Comparison of ENCODE assay signal across 10 cellular contexts in the genomic region with DNA sequence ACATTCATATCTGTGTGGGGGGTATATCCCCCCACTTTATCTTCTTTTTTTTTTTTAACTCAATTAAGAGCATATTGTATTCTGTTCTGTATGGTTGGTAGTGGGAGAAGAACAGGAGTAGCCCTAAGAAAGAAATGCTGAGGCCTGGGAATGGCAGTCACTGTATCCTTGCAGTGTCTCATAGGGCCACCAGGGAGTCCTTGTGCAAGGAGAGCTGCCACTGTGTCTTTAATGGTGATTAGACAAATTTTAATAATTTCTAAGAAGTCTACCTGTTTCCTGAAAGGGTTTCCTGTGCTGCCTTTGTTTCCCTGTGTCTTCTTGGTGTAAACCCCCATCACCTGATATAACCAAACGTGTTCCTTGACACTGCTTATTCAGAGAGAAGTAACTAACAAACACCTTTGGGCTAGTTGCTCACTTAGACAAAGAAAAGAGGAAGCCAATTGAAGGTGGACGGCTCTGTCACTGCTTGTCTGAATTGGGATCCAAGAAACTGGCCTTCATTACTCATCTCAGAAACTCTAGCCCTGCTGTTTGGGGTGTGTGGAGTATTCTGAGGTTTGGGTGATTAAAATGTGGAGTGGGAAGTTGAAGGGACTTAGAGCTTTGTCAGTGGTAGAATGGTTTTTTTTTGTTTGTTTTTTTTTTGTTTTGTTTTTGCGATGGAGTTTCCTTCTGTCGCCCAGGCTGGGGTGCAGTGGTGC. TPM values are rescaled to one million over a fixed set of nuclear protein-coding genes. Genes with fewer than 3 reads are reported as not detected.
DNase-seq lines count a peak whose midpoint lies in the region; ATAC-seq and TF ChIP-seq lines count a peak whose summit lies in the region.
"Had no signal": no experiment of that assay in that cellular context is flagged by ENCODE, and none has a peak within 500 bp of the region (broad histone marks: within the 10 kb centered on the region; RNA-seq: fewer than 3 reads in every experiment).

No MANE protein-coding gene starts in this region.

- CTCF ChIA-PET in activated naive CD4-positive, alpha-beta T cell treated with anti-CD3 and anti-CD28 coated beads, Interleukin-2, amount 10 ng/mL, durations not matched to agents 7 days and 5 days (lab: Charles Lee) = no interaction called here
- CTCF ChIA-PET in Caco-2 (lab: Charles Lee) = no interaction called here

- no peaks in the 10 kb centered on the region for H3K79me2 ChIP-seq in smooth muscle cell (ENCODE audit: low read depth)

- H3K27me3 ChIP-seq in Caco-2 (replicated peaks; ENCODE audit: control insufficient read depth, insufficient read depth, low read length) = no peaks in the 10 kb centered on the region
- peaks cover 7% of the 10 kb centered on the region for H3K27me3 ChIP-seq in smooth muscle cell (ENCODE audit: low read depth)

- no peak overlapping the region for H3K27ac ChIP-seq in smooth muscle cell (ENCODE audit: low read depth)

- H3K36me3 Mint-ChIP-seq in activated naive CD4-positive, alpha-beta T cell treated with anti-CD3 and anti-CD28 coated beads, Interleukin-2, amount 50 U/mL, for 72 hours = no peaks in the 10 kb centered on the region
- H3K36me3 Mint-ChIP-seq in activated naive CD4-positive, alpha-beta T cell treated with anti-CD3 and anti-CD28 coated beads, Interleukin-2, amount 10 ng/mL, durations not matched to agents 7 days and 5 days = no peaks in the 10 kb centered on the region
- H3K36me3 Mint-ChIP-seq in type B pancreatic cell (no peaks in the 10 kb centered on the region), Caco-2 (ENCODE audit: insufficient read depth, unreplicated experiment) (no peaks in the 10 kb centered on the region)
- H3K36me3 Mint-ChIP-seq: activated naive CD8-positive, alpha-beta T cell had no signal

- no peaks in the 10 kb centered on the region for H3K36me3 ChIP-seq in Caco-2 (ENCODE audit: control insufficient read depth, insufficient read depth, low read length)
- no peaks in the 10 kb centered on the region for H3K36me3 ChIP-seq in smooth muscle cell (ENCODE audit: low read depth)

- intact Hi-C loops in Caco-2 (cut with micrococcal nuclease; ENCODE audit: unreplicated experiment) = no loop called here

- TF ChIP-seq CTCF in type B pancreatic cell (conservative IDR thresholded peaks at IDR 0.05) (peak; percentile 43), Caco-2 (IDR thresholded peaks at IDR 0.05; ENCODE audit: insufficient read depth in 1 of 2, low read depth in 1 of 2, low read length in 1 of 2, severe bottlenecking in 1 of 2, unreplicated experiment in 1 of 2) (no peak), smooth muscle cell (IDR thresholded peaks at IDR 0.05; ENCODE audit: borderline replicate concordance, insufficient read depth, poor library complexity, severe bottlenecking) (no peak)

- peak; percentile 33 to 46 for ATAC-seq in activated naive CD4-positive, alpha-beta T cell treated with anti-CD3 and anti-CD28 coated beads, Interleukin-2, amount 50 U/mL, for 72 hours
- ATAC-seq in HG02973 (IDR thresholded peaks at IDR 0.05; ENCODE audit: unreplicated experiment) = peak; percentile 93
- ATAC-seq in SK-N-SH treated with all-trans-retinoic acid at 6 μM for 48 hours = peak; percentile 40; the same call in 1 of the 3 replicates

- H2AFZ ChIP-seq in smooth muscle cell (ENCODE audit: low read depth) = no peak overlapping the region

- WGBS in smooth muscle cell (ENCODE audit: low lambda C conversion rate) = 85% methylated on average over 4 of the region's 4 CpGs

- no peaks in the 10 kb centered on the region for H3K4me1 ChIP-seq in Caco-2
- H3K4me1 ChIP-seq in smooth muscle cell (ENCODE audit: low read depth) = no peaks in the 10 kb centered on the region

- peaks cover 0 to under 1% of the 10 kb centered on the region in 2 donors for H3K9me3 Mint-ChIP-seq in activated naive CD4-positive, alpha-beta T cell treated with anti-CD3 and anti-CD28 coated beads, Interleukin-2, amount 50 U/mL, for 72 hours
- H3K9me3 Mint-ChIP-seq in activated naive CD4-positive, alpha-beta T cell treated with anti-CD3 and anti-CD28 coated beads, Interleukin-2, amount 10 ng/mL, durations not matched to agents 7 days and 5 days = no peaks in the 10 kb centered on the region
- no peaks in the 10 kb centered on the region for H3K9me3 Mint-ChIP-seq in type B pancreatic cell
- no peaks in the 10 kb centered on the region for H3K9me3 Mint-ChIP-seq in Caco-2 (ENCODE audit: unreplicated experiment)

- no peak overlapping the region for H3K27ac Mint-ChIP-seq in activated naive CD4-positive, alpha-beta T cell treated with anti-CD3 and anti-CD28 coated beads, Interleukin-2, amount 50 U/mL, for 72 hours
- H3K27ac Mint-ChIP-seq in activated naive CD4-positive, alpha-beta T cell treated with anti-CD3 and anti-CD28 coated beads, Interleukin-2, amount 10 ng/mL, durations not matched to agents 7 days and 5 days = no peak overlapping the region
- no peak overlapping the region for H3K27ac Mint-ChIP-seq in type B pancreatic cell
- H3K27ac Mint-ChIP-seq in Caco-2 (ENCODE audit: unreplicated experiment) = no peak overlapping the region
- H3K27ac Mint-ChIP-seq: activated naive CD8-positive, alpha-beta T cell had no signal

- H3K4me1 Mint-ChIP-seq in activated naive CD4-positive, alpha-beta T cell treated with anti-CD3 and anti-CD28 coated beads, Interleukin-2, amount 10 ng/mL, durations not matched to agents 7 days and 5 days = no peaks in the 10 kb centered on the region
- H3K4me1 Mint-ChIP-seq in type B pancreatic cell (ENCODE audit: unreplicated experiment) (no peaks in the 10 kb centered on the region), Caco-2 (ENCODE audit: low read depth, unreplicated experiment) (no peaks in the 10 kb centered on the region)

- DNase-seq in activated naive CD4-positive, alpha-beta T cell treated with anti-CD3 and anti-CD28 coated beads, Interleukin-2, amount 50 U/mL, for 72 hours (ENCODE audit: low spot score in 2 of 2) = no peak
- DNase-seq in activated naive CD4-positive, alpha-beta T cell treated with anti-CD3 and anti-CD28 coated beads, Interleukin-2, amount 10 ng/mL, durations not matched to agents 7 days and 5 days = no peak
- DNase-seq in type B pancreatic cell (ENCODE audit: extremely low spot score, unreplicated experiment) (no peak), Caco-2 (no peak), smooth muscle cell (lab: John Stamatoyannopoulos, UW; ENCODE audit: unreplicated experiment) (no peak), DMS153 treated with DMSO at 0.1 percent for 48 hours (lab: John Stamatoyannopoulos, UW; ENCODE audit: unreplicated experiment) (no peak)
- DNase-seq: NCI-H2107 had no signal

- no peak overlapping the region for H3K4me3 Mint-ChIP-seq in activated naive CD4-positive, alpha-beta T cell treated with anti-CD3 and anti-CD28 coated beads, Interleukin-2, amount 10 ng/mL, durations not matched to agents 7 days and 5 days
- H3K4me3 Mint-ChIP-seq in type B pancreatic cell (no peak overlapping the region), Caco-2 (ENCODE audit: unreplicated experiment) (no peak overlapping the region)
- H3K4me3 Mint-ChIP-seq: activated naive CD8-positive, alpha-beta T cell had no signal

- no peaks in the 10 kb centered on the region for H3F3A ChIP-seq in smooth muscle cell (ENCODE audit: low read depth)

- H3K27me3 Mint-ChIP-seq in activated naive CD4-positive, alpha-beta T cell treated with anti-CD3 and anti-CD28 coated beads, Interleukin-2, amount 10 ng/mL, durations not matched to agents 7 days and 5 days = peaks cover 10% of the 10 kb centered on the region
- H3K27me3 Mint-ChIP-seq in type B pancreatic cell = no peaks in the 10 kb centered on the region
- no peaks in the 10 kb centered on the region for H3K27me3 Mint-ChIP-seq in Caco-2 (ENCODE audit: insufficient read depth, unreplicated experiment)

- H4K20me1 ChIP-seq in smooth muscle cell (ENCODE audit: low read depth) = no peaks in the 10 kb centered on the region

- BruUV-seq in Caco-2 (replicated peaks; lab: Mats Ljungman, UMichigan) = no TSS peak

- no peak overlapping the region for H3K4me2 ChIP-seq in smooth muscle cell

- H3K9me3 ChIP-seq in Caco-2 (no peaks in the 10 kb centered on the region), smooth muscle cell (replicated peaks; ENCODE audit: low read depth) (no peaks in the 10 kb centered on the region)

- no peak overlapping the region for H3K4me3 ChIP-seq in Caco-2 (ENCODE audit: low read depth, low read length)
- H3K4me3 ChIP-seq in smooth muscle cell = no peak overlapping the region

- POLR2A ChIA-PET in Caco-2 (lab: Charles Lee) = no interaction called here

- no peak overlapping the region for H3K9ac ChIP-seq in smooth muscle cell (ENCODE audit: low read depth)

TF ChIP-seq in SK-N-SH treated with all-trans-retinoic acid at 6 μM for 48 hours, 23 proteins besides CTCF, POLR2A, EP300 and RAD21 (continues in another document):
- TF ChIP-seq ZC3H10 (CRISPR knock-in tag; IDR thresholded peaks at IDR 0.05) = no peak
- no peak for TF ChIP-seq PATZ1 (CRISPR knock-in tag; IDR thresholded peaks at IDR 0.05; ENCODE audit: borderline replicate concordance)

RNA-seq across cellular contexts. Expression of gene GIPC2, which starts 15.2 kb away (rescaled TPM):
- under 1 TPM; 0.16 to 0.39 TPM for total RNA-seq in activated naive CD4-positive, alpha-beta T cell treated with anti-CD3 and anti-CD28 coated beads, Interleukin-2, amount 50 U/mL, for 72 hours
- 2.9 and 4.8 TPM in 2 replicates for total RNA-seq in type B pancreatic cell (ENCODE audit: low replicate concordance)
- 4.3 and 4.4 TPM in 2 replicates for total RNA-seq in Caco-2 (2022)
- total RNA-seq in smooth muscle cell = 0.13 TPM in 1 of 2 replicates, not detected in the other
- polyA plus RNA-seq in smooth muscle cell = 0.05 TPM in 1 of 2 replicates, not detected in the other

RNA-seq across cellular contexts. Expression of gene DNAJB4, which starts 56.3 kb away (rescaled TPM):
- total RNA-seq in activated naive CD4-positive, alpha-beta T cell treated with anti-CD3 and anti-CD28 coated beads, Interleukin-2, amount 50 U/mL, for 72 hours = 10 to 100 TPM in 1 of 2 donors, 1 to 10 TPM in 1; 9.8 to 35.8 TPM
- total RNA-seq in type B pancreatic cell (ENCODE audit: low replicate concordance) (20.9 and 27.7 TPM in 2 replicates), Caco-2 (2022) (5.4 and 6.5 TPM in 2 replicates), smooth muscle cell (48.9 and 92.8 TPM in 2 replicates)
- polyA plus RNA-seq in smooth muscle cell = 31.5 and 43.4 TPM in 2 replicates

Comparison
In these comparisons a context has a peak if more than half of its experiments do, and no peak if none do; other contexts are left out.
1. ATAC-seq: peak in every context shown above with its lines; median percentile 93 in HG02973; 40 in SK-N-SH treated with all-trans-retinoic acid at 6 μM for 48 hours; 40 in activated naive CD4-positive, alpha-beta T cell treated with anti-CD3 and anti-CD28 coated beads, Interleukin-2, amount 50 U/mL, for 72 hours.